In the genomic region with DNA sequence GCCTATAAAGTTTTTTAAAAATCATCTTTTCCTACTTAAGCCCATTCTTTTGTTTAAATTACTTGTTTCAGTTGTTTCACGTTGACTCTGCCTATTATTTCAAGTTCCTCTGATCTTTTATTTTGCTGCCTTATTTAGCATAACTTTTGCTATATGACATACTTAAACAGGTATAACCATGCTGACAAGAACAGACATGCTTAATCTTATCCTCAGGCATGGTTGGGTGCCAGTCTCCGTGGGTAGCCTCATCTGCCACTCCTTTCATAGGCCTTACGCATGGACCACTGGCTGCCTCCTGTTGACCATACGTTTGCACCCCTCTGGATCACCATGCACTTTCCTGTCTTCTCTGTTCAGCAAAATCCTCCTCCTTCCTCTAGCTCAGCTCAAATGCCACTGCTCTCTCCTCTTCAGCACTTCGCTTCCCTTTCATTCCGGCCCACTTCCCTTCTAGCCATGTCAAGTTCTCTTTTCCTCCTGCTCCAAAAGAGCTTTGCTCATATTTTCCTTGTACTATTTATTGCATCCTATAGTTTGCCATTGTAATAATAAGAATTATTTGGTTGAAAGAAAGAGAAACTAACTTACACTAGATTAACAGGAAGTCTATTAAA, we compare ENCODE assay signal across 13 cellular contexts. TPM values are rescaled to one million over a fixed set of nuclear protein-coding genes. Genes with fewer than 3 reads are reported as not detected.
DNase-seq lines count a peak whose midpoint lies in the region; ATAC-seq and TF ChIP-seq lines count a peak whose summit lies in the region.
"Had no signal": no experiment of that assay in that cellular context is flagged by ENCODE, and none has a peak within 500 bp of the region (broad histone marks: within the 10 kb centered on the region; RNA-seq: fewer than 3 reads in every experiment).

No MANE protein-coding gene starts in this region.

- no peaks in the 10 kb centered on the region for H3K9me3 Mint-ChIP-seq in T-helper 1 cell treated with Interleukin-12 subunit alpha and Interleukin-12 subunit beta and Interleukin-4 antibody, amounts not matched to agents 30 μg/mL and 1 μg/mL, for 36 hours
- H3K9me3 Mint-ChIP-seq in MCF 10A (ENCODE audit: unreplicated experiment) (no peaks in the 10 kb centered on the region), osteocyte (ENCODE audit: unreplicated experiment) (no peaks in the 10 kb centered on the region)
- peaks cover 3% of the 10 kb centered on the region for H3K9me3 Mint-ChIP-seq in natural killer cell treated with Interleukin-12 subunit alpha and Interleukin-12 subunit beta and Interleukin-15 and Interleukin-18, amount 100 ng/mL, for 72 hours

- H3K36me3 ChIP-seq in Loucy (ENCODE audit: insufficient read depth, low read length), result no peaks in the 10 kb centered on the region

- no peaks in the 10 kb centered on the region for H3K79me2 ChIP-seq in Loucy (ENCODE audit: insufficient read depth, low read length)

- H3K9me3 ChIP-seq in Loucy (ENCODE audit: insufficient read depth, low read depth, low read length), result no peaks in the 10 kb centered on the region

- peaks cover 8% of the 10 kb centered on the region; the same call in 1 of the 2 replicates for H3F3A ChIP-seq in Loucy (ENCODE audit: low read depth)

- H3K27ac Mint-ChIP-seq in T-helper 1 cell treated with Interleukin-12 subunit alpha and Interleukin-12 subunit beta and Interleukin-4 antibody, amounts not matched to agents 30 μg/mL and 1 μg/mL, for 36 hours, result peak overlapping the region; percentile 21
- H3K27ac Mint-ChIP-seq in MCF 10A (ENCODE audit: low read depth, unreplicated experiment) (peak overlapping the region; percentile 3), osteocyte (ENCODE audit: unreplicated experiment) (no peak overlapping the region)
- H3K27ac Mint-ChIP-seq in natural killer cell treated with Interleukin-12 subunit alpha and Interleukin-12 subunit beta and Interleukin-15 and Interleukin-18, amount 100 ng/mL, for 72 hours, result peak overlapping the region; percentile 43 to 76

- H3K4me2 ChIP-seq in Loucy (ENCODE audit: low read depth, low read length, poor library complexity, severe bottlenecking), result peak overlapping the region; percentile 13

- peaks cover 17% of the 10 kb centered on the region for H3K4me1 Mint-ChIP-seq in T-helper 1 cell treated with Interleukin-12 subunit alpha and Interleukin-12 subunit beta and Interleukin-4 antibody, amounts not matched to agents 30 μg/mL and 1 μg/mL, for 36 hours (ENCODE audit: low read depth)
- H3K4me1 Mint-ChIP-seq in MCF 10A (ENCODE audit: insufficient read depth, unreplicated experiment) (peaks cover 8% of the 10 kb centered on the region), osteocyte (ENCODE audit: unreplicated experiment) (peaks cover 5% of the 10 kb centered on the region)
- peaks cover 27 to 32% of the 10 kb centered on the region in 2 donors for H3K4me1 Mint-ChIP-seq in natural killer cell treated with Interleukin-12 subunit alpha and Interleukin-12 subunit beta and Interleukin-15 and Interleukin-18, amount 100 ng/mL, for 72 hours (ENCODE audit: low read depth in 2 of 2)

- H3K9me2 ChIP-seq in Loucy (replicated peaks; ENCODE audit: low read depth, low read length), result no peaks in the 10 kb centered on the region

- H3K27me3 ChIP-seq in Loucy (ENCODE audit: insufficient read depth, low read length, poor library complexity, severe bottlenecking), result no peaks in the 10 kb centered on the region
- H3K27me3 ChIP-seq: dorsolateral prefrontal cortex had no signal

- POLR2A ChIA-PET in MCF 10A (lab: Yijun Ruan, JAX), result no interaction called here

- no TSS peak for BruUV-seq in MCF 10A (replicated peaks; lab: Mats Ljungman, UMichigan)

- H4K20me1 ChIP-seq in Loucy (ENCODE audit: insufficient read depth, low read length, poor library complexity, severe bottlenecking), result no peaks in the 10 kb centered on the region

- CTCF ChIA-PET in MCF 10A (lab: Yijun Ruan, JAX), result interaction anchor here (0.7 to 1.0 kb wide), 2 partner anchors 33 to 84 kb away, joined by 3 to 6 read pairs; no protein-coding TSS in a partner anchor

- DNase-seq in T-helper 1 cell (no peak), MCF 10A (ENCODE audit: unreplicated experiment) (no peak), AG08396 (ENCODE audit: low spot score) (no peak), osteocyte (ENCODE audit: extremely low spot score, unreplicated experiment) (no peak)
- DNase-seq in natural killer cell treated with Interleukin-12 subunit alpha and Interleukin-12 subunit beta and Interleukin-15 and Interleukin-18, amount 100 ng/mL, for 72 hours (ENCODE audit: low spot score), result no peak
- DNase-seq: activated CD4-positive, alpha-beta T cell treated with anti-CD3 and anti-CD28 coated beads for 48 hours; dorsolateral prefrontal cortex; mesendoderm; NCI-H446; SHP77 had no signal

- peak overlapping the region; percentile 19 for H3K9ac ChIP-seq in Loucy (ENCODE audit: low read depth, low read length, poor library complexity, severe bottlenecking)

- intact Hi-C loops in MCF 10A (cut with micrococcal nuclease), result no loop called here

- peaks cover 2% of the 10 kb centered on the region for H3K36me3 Mint-ChIP-seq in T-helper 1 cell treated with Interleukin-12 subunit alpha and Interleukin-12 subunit beta and Interleukin-4 antibody, amounts not matched to agents 30 μg/mL and 1 μg/mL, for 36 hours (ENCODE audit: low read depth)
- H3K36me3 Mint-ChIP-seq in MCF 10A (ENCODE audit: insufficient read depth, unreplicated experiment) (no peaks in the 10 kb centered on the region), osteocyte (ENCODE audit: unreplicated experiment) (no peaks in the 10 kb centered on the region)
- H3K36me3 Mint-ChIP-seq in natural killer cell treated with Interleukin-12 subunit alpha and Interleukin-12 subunit beta and Interleukin-15 and Interleukin-18, amount 100 ng/mL, for 72 hours, result no peaks in the 10 kb centered on the region

- TF ChIP-seq CTCF in Loucy (conservative IDR thresholded peaks at IDR 0.05; ENCODE audit: low read length), result no peak
- TF ChIP-seq CTCF in MCF 10A (IDR thresholded peaks at IDR 0.05; ENCODE audit: unreplicated experiment), result no peak
- TF ChIP-seq CTCF in osteocyte (IDR thresholded peaks at IDR 0.05), result no peak

- H3K4me3 Mint-ChIP-seq in T-helper 1 cell treated with Interleukin-12 subunit alpha and Interleukin-12 subunit beta and Interleukin-4 antibody, amounts not matched to agents 30 μg/mL and 1 μg/mL, for 36 hours, result no peak overlapping the region
- no peak overlapping the region for H3K4me3 Mint-ChIP-seq in MCF 10A (ENCODE audit: unreplicated experiment)
- no peak overlapping the region for H3K4me3 Mint-ChIP-seq in natural killer cell treated with Interleukin-12 subunit alpha and Interleukin-12 subunit beta and Interleukin-15 and Interleukin-18, amount 100 ng/mL, for 72 hours
- no peak overlapping the region for H3K4me3 Mint-ChIP-seq in osteocyte (ENCODE audit: unreplicated experiment)

- peaks cover 22% of the 10 kb centered on the region for H3K4me1 ChIP-seq in Loucy (ENCODE audit: insufficient read depth, low read length, poor library complexity, severe bottlenecking)

- H3K27me3 Mint-ChIP-seq in T-helper 1 cell treated with Interleukin-12 subunit alpha and Interleukin-12 subunit beta and Interleukin-4 antibody, amounts not matched to agents 30 μg/mL and 1 μg/mL, for 36 hours (ENCODE audit: low read depth), result peaks cover 3% of the 10 kb centered on the region
- H3K27me3 Mint-ChIP-seq in MCF 10A (ENCODE audit: insufficient read depth, unreplicated experiment), result peaks cover 14% of the 10 kb centered on the region
- no peaks in the 10 kb centered on the region for H3K27me3 Mint-ChIP-seq in natural killer cell treated with Interleukin-12 subunit alpha and Interleukin-12 subunit beta and Interleukin-15 and Interleukin-18, amount 100 ng/mL, for 72 hours
- peaks cover 16% of the 10 kb centered on the region for H3K27me3 Mint-ChIP-seq in osteocyte (ENCODE audit: unreplicated experiment)

- peak overlapping the region; percentile 85 for H2AFZ ChIP-seq in Loucy (ENCODE audit: low read length)

- ATAC-seq in natural killer cell treated with Interleukin-12 subunit alpha and Interleukin-12 subunit beta and Interleukin-15 and Interleukin-18, amount 100 ng/mL, for 72 hours, result no peak
- ATAC-seq in HG02588 (IDR thresholded peaks at IDR 0.05; ENCODE audit: unreplicated experiment), result no peak

- H3K4me3 ChIP-seq in Loucy (ENCODE audit: low read length, poor library complexity, severe bottlenecking), result no peak overlapping the region
- H3K4me3 ChIP-seq: dorsolateral prefrontal cortex had no signal

RNA-seq across cellular contexts. Expression of gene TSPAN33, which starts 10.0 kb away (rescaled TPM):
- total RNA-seq in MCF 10A (2022) (1.7 TPM in 2 replicates), osteocyte (0.39 and 1.2 TPM in 2 replicates)
- total RNA-seq in natural killer cell treated with Interleukin-12 subunit alpha and Interleukin-12 subunit beta and Interleukin-15 and Interleukin-18, amount 100 ng/mL, for 72 hours, result 10 to 100 TPM; 17.0 to 74.0 TPM

RNA-seq across cellular contexts. Expression of gene SMO, which starts 54.0 kb away (rescaled TPM):
- total RNA-seq in MCF 10A (2022), result not detected in 2 replicates
- under 1 TPM; 0.39 to 0.69 TPM for total RNA-seq in natural killer cell treated with Interleukin-12 subunit alpha and Interleukin-12 subunit beta and Interleukin-15 and Interleukin-18, amount 100 ng/mL, for 72 hours
- total RNA-seq in osteocyte, result 40.2 and 41.6 TPM in 2 replicates

Comparison
In these comparisons a context has a peak if more than half of its experiments do, and no peak if none do; other contexts are left out.
1. RNA of gene SMO, which starts 54.0 kb away (total RNA-seq): 40.2 to 41.6 TPM in osteocyte; 0.39 to 0.69 TPM in natural killer cell treated with Interleukin-12 subunit alpha and Interleukin-12 subunit beta and Interleukin-15 and Interleukin-18, amount 100 ng/mL, for 72 hours and not detected in MCF 10A; every median in the first group is over 10 times any median in the second.